ENCODE assay signal across 5 cellular contexts in the genomic region with DNA sequence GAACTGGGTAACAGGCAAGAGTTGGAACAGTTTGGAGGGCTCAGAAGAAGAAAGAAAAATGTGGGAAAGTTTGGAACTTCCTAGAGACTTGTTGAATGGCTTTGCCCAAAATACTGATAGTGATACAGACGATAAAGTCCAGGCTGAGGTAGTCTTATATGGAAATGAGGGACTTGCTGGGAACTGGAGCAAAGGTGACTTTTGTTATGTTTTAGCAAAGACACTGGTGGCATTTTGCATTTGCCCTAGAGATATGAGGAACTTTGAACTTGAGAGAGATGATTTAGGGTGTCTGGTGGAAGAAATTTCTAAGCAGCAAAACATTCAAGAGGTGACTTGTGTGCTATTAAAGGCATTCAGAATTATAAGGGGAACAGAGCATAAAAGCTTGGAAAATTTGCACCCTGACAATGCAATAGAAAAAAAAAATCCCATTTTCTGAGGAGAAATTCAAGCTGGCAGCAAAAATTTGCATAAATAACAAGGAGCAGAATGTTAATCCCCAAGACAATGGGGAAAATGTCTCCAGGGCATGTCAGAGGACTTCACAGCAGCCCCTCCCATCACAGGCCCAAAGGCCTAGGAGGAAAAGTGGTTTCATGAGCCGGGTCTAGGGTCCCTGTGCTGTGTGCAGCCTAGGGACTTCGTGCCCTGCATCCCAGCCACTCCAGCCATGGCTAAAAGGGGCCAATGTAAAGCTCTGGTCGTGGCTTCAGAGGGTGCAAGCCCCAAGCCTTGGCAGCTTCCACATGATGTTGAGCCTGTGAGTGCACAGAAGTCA. TPM values are rescaled to one million over a fixed set of nuclear protein-coding genes. Genes with fewer than 3 reads are reported as not detected.
"Had no signal": no experiment of that assay in that cellular context is flagged by ENCODE, and none has a peak within 500 bp of the region (broad histone marks: within the 10 kb centered on the region; RNA-seq: fewer than 3 reads in every experiment).

No MANE protein-coding gene starts in this region.

RNA-seq across cellular contexts. Expression of gene MT1E, which starts 3.7 kb away (rescaled TPM):
- total RNA-seq: NCI-H460 had no signal

RNA-seq across cellular contexts. Expression of gene MT1M, which starts 10.6 kb away (rescaled TPM):
- total RNA-seq: NCI-H460, PC-9 had no signal

RNA-seq across cellular contexts. Expression of gene MT1A, which starts 16.6 kb away (rescaled TPM):
- total RNA-seq: SJSA1 had no signal

RNA-seq across cellular contexts. Expression of gene MT1B, which starts 29.8 kb away (rescaled TPM):
- total RNA-seq: LHCN-M2, NCI-H460, PC-9, Right ventricle myocardium superior, SJSA1 had no signal
